In genomic region chr12:122235741-122236140, GRCh38 we compare ENCODE assay signal across 24 cellular contexts. TPM values are rescaled to one million over a fixed set of nuclear protein-coding genes. Genes with fewer than 3 reads are reported as not detected.
"Had no signal": no experiment of that assay in that cellular context is flagged by ENCODE, and none has a peak within 500 bp of the region (broad histone marks: within the 10 kb centered on the region; RNA-seq: fewer than 3 reads in every experiment).

No MANE protein-coding gene starts in this region.

- DNase-seq: activated B cell treated with CpG ODN at 0.5 μM for 24 hours; activated CD4-positive, alpha-beta memory T cell treated with anti-CD3 and anti-CD28 coated beads, Interleukin-2, amount 10 ng/mL, durations not matched to agents 7 days and 5 days; activated CD4-positive, alpha-beta T cell treated with anti-CD3 and anti-CD28 coated beads for 48 hours; activated gamma-delta T cell treated with Interleukin-2 at 50 U/mL for 16 hours; aorta; caudate nucleus; effector CD4-positive, alpha-beta T cell; erythroblast; foreskin fibroblast; left lung; naive thymus-derived CD4-positive, alpha-beta T cell; posterior cingulate gyrus; sigmoid colon; stimulated activated CD4-positive, alpha-beta T cell treated with anti-CD3 and anti-CD28 coated beads, Interleukin-15, amount 100 ng/mL, for 24 hours; stimulated activated naive B cell treated with anti-CD40 and anti-IgM and Interleukin-4, amounts not matched to agents 10 μg/mL and 1 μg/mL and 100 μg/mL, for 72 hours; testis; trophoblast cell had no signal

- H3K27ac Mint-ChIP-seq: activated B cell treated with CpG ODN at 0.5 μM for 24 hours; activated CD4-positive, alpha-beta memory T cell treated with anti-CD3 and anti-CD28 coated beads, Interleukin-2, amount 10 ng/mL, durations not matched to agents 7 days and 5 days; activated naive CD4-positive, alpha-beta T cell treated with anti-CD3 and anti-CD28 coated beads, Interleukin-2, amount 50 U/mL, for 24 hours; activated T-helper 1 cell treated with anti-CD3 and anti-CD28 coated beads, Interleukin-12 subunit alpha, Interleukin-12 subunit beta, Interleukin-2, Interleukin-4 antibody, amounts not matched to agents 30 ng/mL and 10 ng/mL and 1 ng/mL, durations not matched to agents 14 hours and 24 hours and 36 hours; dendritic cell treated with granulocyte-macrophage colony-stimulating factor and Interleukin-4, amounts not matched to agents 40 ng/mL and 50 ng/mL, for 4 days; naive thymus-derived CD4-positive, alpha-beta T cell; stimulated activated naive B cell treated with anti-CD40 and anti-IgM and Interleukin-4, amounts not matched to agents 10 μg/mL and 1 μg/mL and 100 μg/mL, for 72 hours had no signal

- H3K9me3 Mint-ChIP-seq: activated B cell treated with CpG ODN at 0.5 μM for 24 hours; activated CD4-positive, alpha-beta memory T cell treated with anti-CD3 and anti-CD28 coated beads, Interleukin-2, amount 10 ng/mL, durations not matched to agents 7 days and 5 days; activated naive CD4-positive, alpha-beta T cell treated with anti-CD3 and anti-CD28 coated beads, Interleukin-2, amount 50 U/mL, for 24 hours; activated T-helper 1 cell treated with anti-CD3 and anti-CD28 coated beads, Interleukin-12 subunit alpha, Interleukin-12 subunit beta, Interleukin-2, Interleukin-4 antibody, amounts not matched to agents 30 ng/mL and 10 ng/mL and 1 ng/mL, durations not matched to agents 14 hours and 24 hours and 36 hours; brain; dendritic cell treated with granulocyte-macrophage colony-stimulating factor and Interleukin-4, amounts not matched to agents 40 ng/mL and 50 ng/mL, for 4 days; naive thymus-derived CD4-positive, alpha-beta T cell; neural crest cell; stimulated activated naive B cell treated with anti-CD40 and anti-IgM and Interleukin-4, amounts not matched to agents 10 μg/mL and 1 μg/mL and 100 μg/mL, for 72 hours had no signal

- H3K4me1 Mint-ChIP-seq: activated B cell treated with CpG ODN at 0.5 μM for 24 hours; activated naive CD4-positive, alpha-beta T cell treated with anti-CD3 and anti-CD28 coated beads, Interleukin-2, amount 50 U/mL, for 24 hours; brain; neural crest cell; stimulated activated naive B cell treated with anti-CD40 and anti-IgM and Interleukin-4, amounts not matched to agents 10 μg/mL and 1 μg/mL and 100 μg/mL, for 72 hours had no signal

- ATAC-seq: left lung; naive thymus-derived CD4-positive, alpha-beta T cell; stimulated activated naive B cell treated with anti-CD40 and anti-IgM and Interleukin-4, amounts not matched to agents 10 μg/mL and 1 μg/mL and 100 μg/mL, for 72 hours had no signal

- H3K4me3 Mint-ChIP-seq: activated B cell treated with CpG ODN at 0.5 μM for 24 hours; activated CD4-positive, alpha-beta memory T cell treated with anti-CD3 and anti-CD28 coated beads, Interleukin-2, amount 10 ng/mL, durations not matched to agents 7 days and 5 days; activated naive CD4-positive, alpha-beta T cell treated with anti-CD3 and anti-CD28 coated beads, Interleukin-2, amount 50 U/mL, for 24 hours; activated T-helper 1 cell treated with anti-CD3 and anti-CD28 coated beads, Interleukin-12 subunit alpha, Interleukin-12 subunit beta, Interleukin-2, Interleukin-4 antibody, amounts not matched to agents 30 ng/mL and 10 ng/mL and 1 ng/mL, durations not matched to agents 14 hours and 24 hours and 36 hours; brain; dendritic cell treated with granulocyte-macrophage colony-stimulating factor and Interleukin-4, amounts not matched to agents 40 ng/mL and 50 ng/mL, for 4 days; naive thymus-derived CD4-positive, alpha-beta T cell; neural crest cell; stimulated activated naive B cell treated with anti-CD40 and anti-IgM and Interleukin-4, amounts not matched to agents 10 μg/mL and 1 μg/mL and 100 μg/mL, for 72 hours had no signal

- H3K27me3 Mint-ChIP-seq: activated B cell treated with CpG ODN at 0.5 μM for 24 hours; activated CD4-positive, alpha-beta memory T cell treated with anti-CD3 and anti-CD28 coated beads, Interleukin-2, amount 10 ng/mL, durations not matched to agents 7 days and 5 days; activated naive CD4-positive, alpha-beta T cell treated with anti-CD3 and anti-CD28 coated beads, Interleukin-2, amount 50 U/mL, for 24 hours; brain; dendritic cell treated with granulocyte-macrophage colony-stimulating factor and Interleukin-4, amounts not matched to agents 40 ng/mL and 50 ng/mL, for 4 days; naive thymus-derived CD4-positive, alpha-beta T cell; stimulated activated naive B cell treated with anti-CD40 and anti-IgM and Interleukin-4, amounts not matched to agents 10 μg/mL and 1 μg/mL and 100 μg/mL, for 72 hours had no signal

RNA-seq across cellular contexts. Expression of gene B3GNT4, which starts 32.2 kb away (rescaled TPM):
- total RNA-seq: activated B cell treated with CpG ODN at 0.5 μM for 24 hours, aorta, smooth muscle cell had no signal

RNA-seq across cellular contexts. Expression of gene LRRC43, which starts 52.8 kb away (rescaled TPM):
- total RNA-seq: activated B cell treated with CpG ODN at 0.5 μM for 24 hours, aorta, smooth muscle cell, vagina had no signal
